Comparison of ENCODE assay signal across 9 cellular contexts in the genomic region with DNA sequence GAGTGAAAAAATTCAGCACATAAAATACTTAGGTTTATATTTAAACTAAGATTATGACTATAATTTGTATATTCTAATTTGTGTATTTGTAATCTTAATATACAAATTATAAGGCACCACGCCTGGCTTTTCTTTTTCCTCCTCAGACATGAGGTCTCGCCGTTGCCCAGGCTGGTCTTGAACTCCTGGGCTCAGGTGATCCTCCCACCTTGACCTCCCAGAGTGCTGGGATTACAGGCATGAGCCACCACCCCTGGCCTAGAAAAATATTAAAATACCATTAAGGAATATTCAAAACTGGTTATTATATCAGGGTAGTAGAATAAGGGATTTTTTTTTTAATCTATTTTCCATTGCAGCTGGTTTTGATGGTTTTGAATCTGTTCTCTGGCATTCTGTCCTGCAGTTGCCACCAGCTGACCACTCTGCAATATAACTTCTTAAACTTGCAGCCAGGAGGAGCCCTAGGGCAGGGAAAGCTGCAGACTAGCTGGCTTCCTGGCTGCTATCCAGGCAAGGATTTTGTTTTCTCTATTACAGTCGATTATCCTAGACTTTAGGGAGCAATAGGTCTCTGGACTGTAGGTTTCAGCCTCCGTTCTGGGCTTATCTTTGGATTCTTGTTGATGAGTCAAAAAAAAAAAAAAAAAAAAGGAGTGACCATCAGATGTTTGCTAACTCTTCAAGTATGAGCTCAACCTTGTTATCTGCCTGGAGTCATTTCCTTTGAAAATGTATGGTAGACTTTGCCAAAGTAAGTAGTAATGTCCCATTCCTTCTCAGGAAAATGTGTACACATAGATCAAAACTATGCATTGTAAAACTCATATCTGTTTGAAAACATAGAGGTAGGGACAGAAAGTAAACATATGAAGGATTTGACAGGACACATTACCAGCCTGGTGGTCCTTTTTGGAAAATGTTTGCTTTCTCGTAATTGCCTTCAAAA. TPM values are rescaled to one million over a fixed set of nuclear protein-coding genes. Genes with fewer than 3 reads are reported as not detected.
DNase-seq lines count a peak whose midpoint lies in the region; ATAC-seq and TF ChIP-seq lines count a peak whose summit lies in the region.
"Had no signal": no experiment of that assay in that cellular context is flagged by ENCODE, and none has a peak within 500 bp of the region (broad histone marks: within the 10 kb centered on the region; RNA-seq: fewer than 3 reads in every experiment).

No MANE protein-coding gene starts in this region.

- no peaks in the 10 kb centered on the region for H3K27me3 ChIP-seq in kidney epithelial cell (ENCODE audit: control insufficient read depth, insufficient read depth, low read length)

- no peak overlapping the region for H3K4me3 Mint-ChIP-seq in chondrocyte (ENCODE audit: unreplicated experiment)
- H3K4me3 Mint-ChIP-seq in stimulated activated naive B cell treated with anti-CD40 and anti-IgM and Interleukin-4, amounts not matched to agents 10 μg/mL and 1 μg/mL and 100 μg/mL, for 72 hours, result no peak overlapping the region
- H3K4me3 Mint-ChIP-seq: dendritic cell treated with granulocyte-macrophage colony-stimulating factor and Interleukin-4, amounts not matched to agents 40 ng/mL and 50 ng/mL, for 4 days had no signal

- H3K9me3 Mint-ChIP-seq in chondrocyte (ENCODE audit: low read depth), result no peaks in the 10 kb centered on the region
- no peaks in the 10 kb centered on the region for H3K9me3 Mint-ChIP-seq in stimulated activated naive B cell treated with anti-CD40 and anti-IgM and Interleukin-4, amounts not matched to agents 10 μg/mL and 1 μg/mL and 100 μg/mL, for 72 hours
- H3K9me3 Mint-ChIP-seq: dendritic cell treated with granulocyte-macrophage colony-stimulating factor and Interleukin-4, amounts not matched to agents 40 ng/mL and 50 ng/mL, for 4 days had no signal

- no peaks in the 10 kb centered on the region for H3K36me3 ChIP-seq in kidney epithelial cell (ENCODE audit: control insufficient read depth, insufficient read depth, low read length)

- H3K36me3 Mint-ChIP-seq in chondrocyte (ENCODE audit: low read depth), result peaks cover 5% of the 10 kb centered on the region
- peaks cover 25 to 51% of the 10 kb centered on the region in 2 donors for H3K36me3 Mint-ChIP-seq in stimulated activated naive B cell treated with anti-CD40 and anti-IgM and Interleukin-4, amounts not matched to agents 10 μg/mL and 1 μg/mL and 100 μg/mL, for 72 hours

- H3K27ac Mint-ChIP-seq in chondrocyte (ENCODE audit: unreplicated experiment), result peak overlapping the region; percentile 46
- no peak overlapping the region for H3K27ac Mint-ChIP-seq in stimulated activated naive B cell treated with anti-CD40 and anti-IgM and Interleukin-4, amounts not matched to agents 10 μg/mL and 1 μg/mL and 100 μg/mL, for 72 hours
- H3K27ac Mint-ChIP-seq: dendritic cell treated with granulocyte-macrophage colony-stimulating factor and Interleukin-4, amounts not matched to agents 40 ng/mL and 50 ng/mL, for 4 days had no signal

- TF ChIP-seq CTCF in chondrocyte (IDR thresholded peaks at IDR 0.05) (peak; percentile 96), kidney epithelial cell (IDR thresholded peaks at IDR 0.05; ENCODE audit: insufficient read depth, low read length, poor library complexity, severe bottlenecking) (peak; percentile 78)

- DNase-seq in NCI-H2107 treated with DMSO at 0.1 percent for 48 hours (lab: John Stamatoyannopoulos, UW; ENCODE audit: unreplicated experiment) (peak; percentile 53), NCI-H2107 (lab: John Stamatoyannopoulos, UW) (no peak), HS-27A (ENCODE audit: low read depth) (peak; percentile 99), RKO (ENCODE audit: low spot score) (peak; percentile 84), chondrocyte (ENCODE audit: low spot score) (no peak), kidney epithelial cell (ENCODE audit: low read depth) (peak; percentile 67)
- DNase-seq in stimulated activated naive B cell treated with anti-CD40 and anti-IgM and Interleukin-4, amounts not matched to agents 10 μg/mL and 1 μg/mL and 100 μg/mL, for 72 hours, result no peak

- H3K4me1 Mint-ChIP-seq in chondrocyte (ENCODE audit: low read depth), result peaks cover 46% of the 10 kb centered on the region
- H3K4me1 Mint-ChIP-seq in stimulated activated naive B cell treated with anti-CD40 and anti-IgM and Interleukin-4, amounts not matched to agents 10 μg/mL and 1 μg/mL and 100 μg/mL, for 72 hours, result peaks cover 3 to 9% of the 10 kb centered on the region in 2 donors

- peak; percentile 69 to 72 for ATAC-seq in stimulated activated naive B cell treated with anti-CD40 and anti-IgM and Interleukin-4, amounts not matched to agents 10 μg/mL and 1 μg/mL and 100 μg/mL, for 72 hours (replicated peaks)
- no peak for ATAC-seq in GM19351 (IDR thresholded peaks at IDR 0.05; ENCODE audit: unreplicated experiment)

- no peak overlapping the region for H3K4me3 ChIP-seq in kidney epithelial cell (ENCODE audit: low read depth, low read length)

- H3K27me3 Mint-ChIP-seq in chondrocyte (ENCODE audit: low read depth), result no peaks in the 10 kb centered on the region
- no peaks in the 10 kb centered on the region for H3K27me3 Mint-ChIP-seq in stimulated activated naive B cell treated with anti-CD40 and anti-IgM and Interleukin-4, amounts not matched to agents 10 μg/mL and 1 μg/mL and 100 μg/mL, for 72 hours
- H3K27me3 Mint-ChIP-seq: dendritic cell treated with granulocyte-macrophage colony-stimulating factor and Interleukin-4, amounts not matched to agents 40 ng/mL and 50 ng/mL, for 4 days had no signal

RNA-seq across cellular contexts. Expression of gene POLA2, which starts 13.2 kb away (rescaled TPM):
- total RNA-seq in chondrocyte (5.7 to 19.0 TPM (median 6.2 TPM) in 3 replicates), kidney epithelial cell (8.9 and 11.5 TPM in 2 replicates)

RNA-seq across cellular contexts. Expression of gene CDC42EP2, which starts 39.7 kb away (rescaled TPM):
- total RNA-seq in chondrocyte (7.3 to 12.8 TPM (median 12.6 TPM) in 3 replicates), kidney epithelial cell (37.4 and 46.4 TPM in 2 replicates)

RNA-seq across cellular contexts. Expression of gene DPF2, which starts 58.6 kb away (rescaled TPM):
- total RNA-seq in chondrocyte (49.7 to 52.3 TPM (median 49.9 TPM) in 3 replicates), kidney epithelial cell (53.9 and 59.4 TPM in 2 replicates)

Comparison
In these comparisons a context has a peak if more than half of its experiments do, and no peak if none do; other contexts are left out.
1. DNase-seq: peak in NCI-H2107 treated with DMSO at 0.1 percent for 48 hours (single experiment), HS-27A (single experiment), RKO (single experiment) and kidney epithelial cell (single experiment); none in NCI-H2107 (single experiment), chondrocyte (single experiment) and stimulated activated naive B cell treated with anti-CD40 and anti-IgM and Interleukin-4, amounts not matched to agents 10 μg/mL and 1 μg/mL and 100 μg/mL, for 72 hours (single experiment).